In genomic region chr17:48990882-48991357, GRCh38 we compare ENCODE assay signal across 1 cellular context.
A peak's percentile ranks its signal among the peaks of the same experiment; 100 is the strongest.
TF ChIP-seq lines count a peak whose summit lies in the region.

No MANE protein-coding gene starts in this region.

TF ChIP-seq in HEK293, 187 proteins besides CTCF, POLR2A, EP300 and RAD21 (continued from another document and continues in another):
- TF ChIP-seq SETDB1 (IDR thresholded peaks at IDR 0.05; ENCODE audit: insufficient read length, low read length) (no peak), SALL2 (tag by site-specific recombination; IDR thresholded peaks at IDR 0.05; ENCODE audit: borderline replicate concordance) (no peak), GLIS1 (tag by site-specific recombination; IDR thresholded peaks at IDR 0.05) (no peak), ZNF157 (tag by site-specific recombination; IDR thresholded peaks at IDR 0.05) (no peak), ZNF248 (tag by site-specific recombination; IDR thresholded peaks at IDR 0.05) (no peak), EGR2 (tag by site-specific recombination; IDR thresholded peaks at IDR 0.05; ENCODE audit: low read depth) (no peak), ZNF114 (tag by site-specific recombination; IDR thresholded peaks at IDR 0.05) (no peak), SP3 (tag by site-specific recombination; IDR thresholded peaks at IDR 0.05) (peak; percentile 66), ZFP69B (tag by site-specific recombination; IDR thresholded peaks at IDR 0.05) (peak; percentile 39; the same call in 1 of the 2 replicates), ZNF366 (tag by site-specific recombination; conservative IDR thresholded peaks at IDR 0.05) (peak; percentile 73), ZNF621 (tag by site-specific recombination; IDR thresholded peaks at IDR 0.05) (no peak), ZNF19 (tag by site-specific recombination; IDR thresholded peaks at IDR 0.05; ENCODE audit: low read depth) (no peak), BCL6B (tag by site-specific recombination; IDR thresholded peaks at IDR 0.05) (no peak), ZNF37A (tag by site-specific recombination; IDR thresholded peaks at IDR 0.05) (no peak), ZNF146 (tag by site-specific recombination; IDR thresholded peaks at IDR 0.05) (no peak), ZNF510 (tag by site-specific recombination; IDR thresholded peaks at IDR 0.05; ENCODE audit: insufficient replicate concordance) (no peak), ZNF677 (tag by site-specific recombination; IDR thresholded peaks at IDR 0.05) (no peak), ZNF169 (tag by site-specific recombination; IDR thresholded peaks at IDR 0.05) (no peak), ZNF664 (tag by site-specific recombination; IDR thresholded peaks at IDR 0.05) (no peak), ZNF580 (tag by site-specific recombination; IDR thresholded peaks at IDR 0.05) (no peak), KLF9 (tag by site-specific recombination; IDR thresholded peaks at IDR 0.05; ENCODE audit: low read depth) (no peak), INSM2 (tag by site-specific recombination; IDR thresholded peaks at IDR 0.05) (no peak), ZNF585B (tag by site-specific recombination; IDR thresholded peaks at IDR 0.05) (no peak), ZNF398 (tag by site-specific recombination; IDR thresholded peaks at IDR 0.05) (peak; percentile 76), ZNF521 (tag by site-specific recombination; IDR thresholded peaks at IDR 0.05) (no peak), ZNF404 (tag by site-specific recombination; IDR thresholded peaks at IDR 0.05) (no peak), ZNF391 (tag by site-specific recombination; IDR thresholded peaks at IDR 0.05; ENCODE audit: borderline replicate concordance, low read depth) (no peak), ZSCAN30 (tag by site-specific recombination; IDR thresholded peaks at IDR 0.05) (no peak), ZNF514 (tag by site-specific recombination; IDR thresholded peaks at IDR 0.05) (no peak), ZNF350 (tag by site-specific recombination; IDR thresholded peaks at IDR 0.05) (no peak), ZNF311 (tag by site-specific recombination; IDR thresholded peaks at IDR 0.05; ENCODE audit: borderline replicate concordance) (no peak), ZNF221 (tag by site-specific recombination; IDR thresholded peaks at IDR 0.05; ENCODE audit: borderline replicate concordance) (no peak), ZNF433 (tag by site-specific recombination; IDR thresholded peaks at IDR 0.05; ENCODE audit: low read depth) (no peak), REPIN1 (tag by site-specific recombination; IDR thresholded peaks at IDR 0.05; ENCODE audit: low read depth) (no peak), ZNF155 (tag by site-specific recombination; IDR thresholded peaks at IDR 0.05) (no peak), PRDM10 (tag by site-specific recombination; IDR thresholded peaks at IDR 0.05) (no peak), ZNF639 (tag by site-specific recombination; IDR thresholded peaks at IDR 0.05) (no peak), ZNF768 (tag by site-specific recombination; IDR thresholded peaks at IDR 0.05) (no peak), ZNF292 (tag by site-specific recombination; IDR thresholded peaks at IDR 0.05; ENCODE audit: borderline replicate concordance, low read depth) (no peak)
- TF ChIP-seq, protein P1, sequence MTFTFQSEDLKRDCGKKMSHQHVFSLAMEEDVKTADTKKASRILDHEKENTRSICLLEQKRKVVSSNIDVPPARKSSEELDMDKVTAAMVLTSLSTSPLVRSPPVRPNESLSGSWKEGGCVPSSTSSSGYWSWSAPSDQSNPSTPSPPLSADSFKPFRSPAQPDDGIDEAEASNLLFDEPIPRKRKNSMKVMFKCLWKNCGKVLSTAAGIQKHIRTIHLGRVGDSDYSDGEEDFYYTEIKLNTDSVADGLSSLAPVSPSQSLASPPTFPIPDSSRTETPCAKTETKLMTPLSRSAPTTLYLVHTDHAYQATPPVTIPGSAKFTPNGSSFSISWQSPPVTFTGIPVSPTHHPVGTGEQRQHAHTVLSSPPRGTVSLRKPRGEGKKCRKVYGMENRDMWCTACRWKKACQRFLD (tag by site-specific recombination; IDR thresholded peaks at IDR 0.05): no peak
- TF ChIP-seq, protein P2, sequence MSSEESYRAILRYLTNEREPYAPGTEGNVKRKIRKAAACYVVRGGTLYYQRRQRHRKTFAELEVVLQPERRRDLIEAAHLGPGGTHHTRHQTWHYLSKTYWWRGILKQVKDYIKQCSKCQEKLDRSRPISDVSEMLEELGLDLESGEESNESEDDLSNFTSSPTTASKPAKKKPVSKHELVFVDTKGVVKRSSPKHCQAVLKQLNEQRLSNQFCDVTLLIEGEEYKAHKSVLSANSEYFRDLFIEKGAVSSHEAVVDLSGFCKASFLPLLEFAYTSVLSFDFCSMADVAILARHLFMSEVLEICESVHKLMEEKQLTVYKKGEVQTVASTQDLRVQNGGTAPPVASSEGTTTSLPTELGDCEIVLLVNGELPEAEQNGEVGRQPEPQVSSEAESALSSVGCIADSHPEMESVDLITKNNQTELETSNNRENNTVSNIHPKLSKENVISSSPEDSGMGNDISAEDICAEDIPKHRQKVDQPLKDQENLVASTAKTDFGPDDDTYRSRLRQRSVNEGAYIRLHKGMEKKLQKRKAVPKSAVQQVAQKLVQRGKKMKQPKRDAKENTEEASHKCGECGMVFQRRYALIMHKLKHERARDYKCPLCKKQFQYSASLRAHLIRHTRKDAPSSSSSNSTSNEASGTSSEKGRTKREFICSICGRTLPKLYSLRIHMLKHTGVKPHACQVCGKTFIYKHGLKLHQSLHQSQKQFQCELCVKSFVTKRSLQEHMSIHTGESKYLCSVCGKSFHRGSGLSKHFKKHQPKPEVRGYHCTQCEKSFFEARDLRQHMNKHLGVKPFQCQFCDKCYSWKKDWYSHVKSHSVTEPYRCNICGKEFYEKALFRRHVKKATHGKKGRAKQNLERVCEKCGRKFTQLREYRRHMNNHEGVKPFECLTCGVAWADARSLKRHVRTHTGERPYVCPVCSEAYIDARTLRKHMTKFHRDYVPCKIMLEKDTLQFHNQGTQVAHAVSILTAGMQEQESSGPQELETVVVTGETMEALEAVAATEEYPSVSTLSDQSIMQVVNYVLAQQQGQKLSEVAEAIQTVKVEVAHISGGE (tag by site-specific recombination; conservative IDR thresholded peaks at IDR 0.05; ENCODE audit: low read depth): peak; percentile 62
- TF ChIP-seq, protein P3, sequence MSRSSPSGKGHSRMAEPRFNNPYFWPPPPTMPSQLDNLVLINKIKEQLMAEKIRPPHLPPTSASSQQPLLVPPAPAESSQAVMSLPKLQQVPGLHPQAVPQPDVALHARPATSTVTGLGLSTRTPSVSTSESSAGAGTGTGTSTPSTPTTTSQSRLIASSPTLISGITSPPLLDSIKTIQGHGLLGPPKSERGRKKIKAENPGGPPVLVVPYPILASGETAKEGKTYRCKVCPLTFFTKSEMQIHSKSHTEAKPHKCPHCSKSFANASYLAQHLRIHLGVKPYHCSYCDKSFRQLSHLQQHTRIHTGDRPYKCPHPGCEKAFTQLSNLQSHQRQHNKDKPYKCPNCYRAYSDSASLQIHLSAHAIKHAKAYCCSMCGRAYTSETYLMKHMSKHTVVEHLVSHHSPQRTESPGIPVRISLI (tag by site-specific recombination; IDR thresholded peaks at IDR 0.05): no peak
- TF ChIP-seq, protein P4, sequence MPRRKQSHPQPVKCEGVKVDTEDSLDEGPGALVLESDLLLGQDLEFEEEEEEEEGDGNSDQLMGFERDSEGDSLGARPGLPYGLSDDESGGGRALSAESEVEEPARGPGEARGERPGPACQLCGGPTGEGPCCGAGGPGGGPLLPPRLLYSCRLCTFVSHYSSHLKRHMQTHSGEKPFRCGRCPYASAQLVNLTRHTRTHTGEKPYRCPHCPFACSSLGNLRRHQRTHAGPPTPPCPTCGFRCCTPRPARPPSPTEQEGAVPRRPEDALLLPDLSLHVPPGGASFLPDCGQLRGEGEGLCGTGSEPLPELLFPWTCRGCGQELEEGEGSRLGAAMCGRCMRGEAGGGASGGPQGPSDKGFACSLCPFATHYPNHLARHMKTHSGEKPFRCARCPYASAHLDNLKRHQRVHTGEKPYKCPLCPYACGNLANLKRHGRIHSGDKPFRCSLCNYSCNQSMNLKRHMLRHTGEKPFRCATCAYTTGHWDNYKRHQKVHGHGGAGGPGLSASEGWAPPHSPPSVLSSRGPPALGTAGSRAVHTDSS (tag by site-specific recombination; IDR thresholded peaks at IDR 0.05): peak; percentile 71
- TF ChIP-seq, protein P5, sequence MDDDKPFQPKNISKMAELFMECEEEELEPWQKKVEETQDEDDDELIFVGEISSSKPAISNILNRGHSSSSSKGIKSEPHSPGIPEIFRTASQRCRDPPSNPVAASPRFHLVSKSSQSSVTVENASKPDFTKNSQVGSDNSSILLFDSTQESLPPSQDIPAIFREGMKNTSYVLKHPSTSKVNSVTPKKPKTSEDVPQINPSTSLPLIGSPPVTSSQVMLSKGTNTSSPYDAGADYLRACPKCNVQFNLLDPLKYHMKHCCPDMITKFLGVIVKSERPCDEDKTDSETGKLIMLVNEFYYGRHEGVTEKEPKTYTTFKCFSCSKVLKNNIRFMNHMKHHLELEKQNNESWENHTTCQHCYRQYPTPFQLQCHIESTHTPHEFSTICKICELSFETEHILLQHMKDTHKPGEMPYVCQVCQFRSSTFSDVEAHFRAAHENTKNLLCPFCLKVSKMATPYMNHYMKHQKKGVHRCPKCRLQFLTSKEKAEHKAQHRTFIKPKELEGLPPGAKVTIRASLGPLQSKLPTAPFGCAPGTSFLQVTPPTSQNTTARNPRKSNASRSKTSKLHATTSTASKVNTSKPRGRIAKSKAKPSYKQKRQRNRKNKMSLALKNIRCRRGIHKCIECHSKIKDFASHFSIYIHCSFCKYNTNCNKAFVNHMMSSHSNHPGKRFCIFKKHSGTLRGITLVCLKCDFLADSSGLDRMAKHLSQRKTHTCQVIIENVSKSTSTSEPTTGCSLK (tag by site-specific recombination; IDR thresholded peaks at IDR 0.05): no peak
